In the genomic region with DNA sequence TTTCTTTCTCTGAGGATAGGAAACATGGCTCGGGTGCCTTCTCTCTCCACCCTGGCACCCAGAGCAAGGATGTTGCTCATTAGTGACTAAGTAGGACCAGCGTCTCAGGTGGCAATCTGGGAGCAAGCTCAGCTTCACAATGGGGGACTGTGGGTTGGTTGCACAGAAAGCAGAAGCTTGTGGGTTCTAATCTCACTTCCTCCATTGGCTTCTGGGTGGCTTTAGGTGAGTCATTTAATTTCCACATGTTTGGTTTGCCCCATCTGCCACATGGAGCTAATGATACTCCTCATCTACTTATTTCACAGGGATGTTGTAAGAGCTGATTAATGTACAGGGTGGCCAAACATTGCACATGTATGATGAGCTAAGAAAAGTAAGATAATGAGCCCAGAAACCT, we compare ENCODE assay signal across 8 cellular contexts. TPM values are rescaled to one million over a fixed set of nuclear protein-coding genes. Genes with fewer than 3 reads are reported as not detected.
A peak's percentile ranks its signal among the peaks of the same experiment; 100 is the strongest.
DNase-seq lines count a peak whose midpoint lies in the region; ATAC-seq and TF ChIP-seq lines count a peak whose summit lies in the region.

No MANE protein-coding gene starts in this region.

- H3K4me3 Mint-ChIP-seq in activated CD8-positive, alpha-beta memory T cell treated with anti-CD3 and anti-CD28 coated beads, Interleukin-2, amount 10 ng/mL, durations not matched to agents 7 days and 5 days = no peak overlapping the region
- peak overlapping the region in 1 of 2 donors; percentile 57 for H3K4me3 Mint-ChIP-seq in activated T-cell treated with anti-CD3 and anti-CD28 coated beads, Interleukin-2, amount 50 U/mL, for 72 hours

- H3K79me2 ChIP-seq in Loucy (ENCODE audit: insufficient read depth, low read length) = no peaks in the 10 kb centered on the region
- no peaks in the 10 kb centered on the region for H3K79me2 ChIP-seq in mesendoderm (ENCODE audit: control insufficient read depth, insufficient read depth, low read length)

- no peak for TF ChIP-seq CTCF in Loucy (conservative IDR thresholded peaks at IDR 0.05; ENCODE audit: low read length)

- no peak overlapping the region for H3K4ac ChIP-seq in mesendoderm (ENCODE audit: low read depth, low read length)

- H4K5ac ChIP-seq in mesendoderm (ENCODE audit: low read length) = no peak overlapping the region

- no peak overlapping the region for H2AFZ ChIP-seq in Loucy (ENCODE audit: low read length)

- H2BK5ac ChIP-seq in mesendoderm (ENCODE audit: low read length) = no peak overlapping the region

- peaks cover 16% of the 10 kb centered on the region for H3K4me1 ChIP-seq in Loucy (ENCODE audit: insufficient read depth, low read length, poor library complexity, severe bottlenecking)
- H3K4me1 ChIP-seq in mesendoderm (ENCODE audit: control insufficient read depth, low read depth, low read length) = no peaks in the 10 kb centered on the region

- H3K9me3 Mint-ChIP-seq in activated CD8-positive, alpha-beta memory T cell treated with anti-CD3 and anti-CD28 coated beads, Interleukin-2, amount 10 ng/mL, durations not matched to agents 7 days and 5 days (ENCODE audit: low read depth) = no peaks in the 10 kb centered on the region
- H3K9me3 Mint-ChIP-seq in activated T-cell treated with anti-CD3 and anti-CD28 coated beads, Interleukin-2, amount 50 U/mL, for 72 hours = no peaks in the 10 kb centered on the region

- peak; percentile 80 for DNase-seq in activated CD8-positive, alpha-beta memory T cell treated with anti-CD3 and anti-CD28 coated beads, Interleukin-2, amount 10 ng/mL, durations not matched to agents 7 days and 5 days
- DNase-seq in activated CD8-positive, alpha-beta memory T cell treated with anti-CD3 and anti-CD28 coated beads for 24 hours = no peak
- DNase-seq in HCEC 1CT (peak; percentile 81), mesendoderm (peak; percentile 19), NCI-H510A (lab: John Stamatoyannopoulos, UW) (no peak), NCI-H187 (lab: John Stamatoyannopoulos, UW) (no peak)
- peak; percentile 42 to 49 for DNase-seq in activated T-cell treated with anti-CD3 and anti-CD28 coated beads, Interleukin-2, amount 50 U/mL, for 72 hours

- no peak overlapping the region for H2BK15ac ChIP-seq in mesendoderm (replicated peaks; ENCODE audit: low read depth)

- no peak overlapping the region for H2AK5ac ChIP-seq in mesendoderm (ENCODE audit: low read length)

- H3F3A ChIP-seq in Loucy (ENCODE audit: low read depth) = 0 out of 2 replicates have a peak, but pooled peaks cover 3% of the 10 kb centered on the region

- no peak overlapping the region for H3K27ac ChIP-seq in mesendoderm (ENCODE audit: low read depth, low read length)

- no peak overlapping the region for H2BK120ac ChIP-seq in mesendoderm (ENCODE audit: low read depth, low read length)

- H3K36me3 ChIP-seq in Loucy (ENCODE audit: insufficient read depth, low read length) (no peaks in the 10 kb centered on the region), mesendoderm (ENCODE audit: control insufficient read depth, insufficient read depth, low read length) (no peaks in the 10 kb centered on the region)

- H3K9ac ChIP-seq in Loucy (ENCODE audit: low read depth, low read length, poor library complexity, severe bottlenecking) (no peak overlapping the region), mesendoderm (ENCODE audit: low read length) (no peak overlapping the region)

- no peak overlapping the region for H3K23ac ChIP-seq in mesendoderm (ENCODE audit: low read length)

- no peaks in the 10 kb centered on the region for H3K9me2 ChIP-seq in Loucy (replicated peaks; ENCODE audit: low read depth, low read length)

- no peaks in the 10 kb centered on the region for H3K79me1 ChIP-seq in mesendoderm (ENCODE audit: low read length)

- H3K4me2 ChIP-seq in Loucy (ENCODE audit: low read depth, low read length, poor library complexity, severe bottlenecking) (peak overlapping the region; percentile 39), mesendoderm (ENCODE audit: low read length) (no peak overlapping the region)

- peak overlapping the region; percentile 30 for H3K4me3 ChIP-seq in Loucy (ENCODE audit: low read length, poor library complexity, severe bottlenecking)
- no peak overlapping the region for H3K4me3 ChIP-seq in mesendoderm (ENCODE audit: low read length)

- H3K4me1 Mint-ChIP-seq in activated CD8-positive, alpha-beta memory T cell treated with anti-CD3 and anti-CD28 coated beads, Interleukin-2, amount 10 ng/mL, durations not matched to agents 7 days and 5 days = peaks cover 21% of the 10 kb centered on the region
- H3K4me1 Mint-ChIP-seq in activated T-cell treated with anti-CD3 and anti-CD28 coated beads, Interleukin-2, amount 50 U/mL, for 72 hours (ENCODE audit: low read depth) = peaks cover 16% of the 10 kb centered on the region

- ATAC-seq in activated CD8-positive, alpha-beta memory T cell treated with anti-CD3 and anti-CD28 coated beads, Interleukin-2, amount 10 ng/mL, durations not matched to agents 7 days and 5 days = peak; percentile 90
- peak; percentile 92 to 94 for ATAC-seq in activated T-cell treated with anti-CD3 and anti-CD28 coated beads, Interleukin-2, amount 50 U/mL, for 72 hours (replicated peaks in 1 of 2)

- H3K27me3 ChIP-seq in Loucy (ENCODE audit: insufficient read depth, low read length, poor library complexity, severe bottlenecking) (no peaks in the 10 kb centered on the region), mesendoderm (ENCODE audit: insufficient read depth, low read length, poor library complexity) (no peaks in the 10 kb centered on the region)

- H3K27ac Mint-ChIP-seq in activated CD8-positive, alpha-beta memory T cell treated with anti-CD3 and anti-CD28 coated beads, Interleukin-2, amount 10 ng/mL, durations not matched to agents 7 days and 5 days = peak overlapping the region; percentile 69
- peak overlapping the region; percentile 65 for H3K27ac Mint-ChIP-seq in activated T-cell treated with anti-CD3 and anti-CD28 coated beads, Interleukin-2, amount 50 U/mL, for 72 hours

- H3K9me3 ChIP-seq in Loucy (ENCODE audit: insufficient read depth, low read depth, low read length) = no peaks in the 10 kb centered on the region

- no peaks in the 10 kb centered on the region for H4K20me1 ChIP-seq in Loucy (ENCODE audit: insufficient read depth, low read length, poor library complexity, severe bottlenecking)

- H4K8ac ChIP-seq in mesendoderm (ENCODE audit: low read depth, low read length) = no peak overlapping the region

- no peaks in the 10 kb centered on the region for H3K27me3 Mint-ChIP-seq in activated CD8-positive, alpha-beta memory T cell treated with anti-CD3 and anti-CD28 coated beads, Interleukin-2, amount 10 ng/mL, durations not matched to agents 7 days and 5 days
- H3K27me3 Mint-ChIP-seq in activated T-cell treated with anti-CD3 and anti-CD28 coated beads, Interleukin-2, amount 50 U/mL, for 72 hours (ENCODE audit: low read depth) = no peaks in the 10 kb centered on the region

- H3K56ac ChIP-seq in mesendoderm (ENCODE audit: low read length) = no peak overlapping the region

- WGBS in mesendoderm (ENCODE audit: extremely low coverage, insufficient coverage, low lambda C conversion rate) = no CpG with 5 or more reads among the region's 2 CpGs

- H3K18ac ChIP-seq in mesendoderm (ENCODE audit: low read length) = no peak overlapping the region

- H3K36me3 Mint-ChIP-seq in activated CD8-positive, alpha-beta memory T cell treated with anti-CD3 and anti-CD28 coated beads, Interleukin-2, amount 10 ng/mL, durations not matched to agents 7 days and 5 days = no peaks in the 10 kb centered on the region
- H3K36me3 Mint-ChIP-seq in activated T-cell treated with anti-CD3 and anti-CD28 coated beads, Interleukin-2, amount 50 U/mL, for 72 hours (ENCODE audit: insufficient read depth in 2 of 2) = no peaks in the 10 kb centered on the region

- CTCF ChIA-PET in activated CD8-positive, alpha-beta memory T cell treated with anti-CD3 and anti-CD28 coated beads, Interleukin-2, amount 10 ng/mL, durations not matched to agents 7 days and 5 days (lab: Charles Lee) = interaction anchor here (0.7 to 2.1 kb wide), 11 partner anchors 9 to 151 kb away, joined by 3 to 7 read pairs (median 4); a partner anchor contains a TSS

RNA-seq across cellular contexts. Expression of a gene that starts 54.8 kb away (rescaled TPM):
- 10 to 100 TPM; 57.3 to 64.4 TPM for total RNA-seq in activated CD8-positive, alpha-beta memory T cell treated with anti-CD3 and anti-CD28 coated beads, Interleukin-2, amount 10 ng/mL, durations not matched to agents 7 days and 5 days
- total RNA-seq in activated T-cell treated with anti-CD3 and anti-CD28 coated beads, Interleukin-2, amount 50 U/mL, for 72 hours = 10 to 100 TPM; 64.5 to 71.0 TPM
- 75.2 TPM for polyA plus RNA-seq in mesendoderm (2013, experiment 1 of 2)
- 74.1 TPM for polyA plus RNA-seq in mesendoderm (2013, experiment 2 of 2)

Comparison
In these comparisons a context has a peak if more than half of its experiments do, and no peak if none do; other contexts are left out.
1. DNase-seq: peak in activated CD8-positive, alpha-beta memory T cell treated with anti-CD3 and anti-CD28 coated beads, Interleukin-2, amount 10 ng/mL, durations not matched to agents 7 days and 5 days (single experiment), HCEC 1CT (single experiment), activated T-cell treated with anti-CD3 and anti-CD28 coated beads, Interleukin-2, amount 50 U/mL, for 72 hours (2 of 2) and mesendoderm (single experiment); none in activated CD8-positive, alpha-beta memory T cell treated with anti-CD3 and anti-CD28 coated beads for 24 hours (single experiment), NCI-H510A (single experiment) and NCI-H187 (0 of 2).